In genomic region chr1:201481761-201482493, GRCh38 we compare ENCODE assay signal across 8 cellular contexts. TPM values are rescaled to one million over a fixed set of nuclear protein-coding genes. Genes with fewer than 3 reads are reported as not detected.
DNase-seq lines count a peak whose midpoint lies in the region; ATAC-seq lines count a peak whose summit lies in the region.

No MANE protein-coding gene starts in this region.

- peak; percentile 66 for ATAC-seq in GM18909 (IDR thresholded peaks at IDR 0.05; ENCODE audit: poor library complexity, unreplicated experiment)
- peak; percentile 81 for ATAC-seq in HG03159 (IDR thresholded peaks at IDR 0.05; ENCODE audit: unreplicated experiment)
- ATAC-seq in left colon, result peak; percentile 68

- peak overlapping the region; percentile 96 for H3K27ac ChIP-seq in cingulate gyrus (ENCODE audit: low read depth, low read length)

- intact Hi-C loops in left colon (cut with DNase I, micrococcal nuclease), result no loop called here

- DNase-seq in AG20443 (ENCODE audit: low spot score) (peak; percentile 89), NCI-H446 treated with DMSO at 0.1 percent for 48 hours (lab: John Stamatoyannopoulos, UW) (peak; percentile 46), left colon (peak; percentile 86 to 88)
- DNase-seq in activated CD4-positive, alpha-beta T cell treated with anti-CD3 and anti-CD28 coated beads for 4 hours, result peak; percentile 76 to 78
- peak; percentile 68 for DNase-seq in stimulated activated CD4-positive, alpha-beta T cell treated with anti-CD3 and anti-CD28 coated beads, Interleukin-2, amount 100 ng/mL, for 4 hours (ENCODE audit: low read depth)

RNA-seq across cellular contexts. Expression of gene PHLDA3, which starts 12.9 kb away (rescaled TPM):
- 10 to 100 TPM; 13.1 to 19.3 TPM for total RNA-seq in left colon

RNA-seq across cellular contexts. Expression of gene CSRP1, which starts 25.0 kb away (rescaled TPM):
- 100 to 1,000 TPM; 131 to 355 TPM for total RNA-seq in left colon

RNA-seq across cellular contexts. Expression of gene NAV1, which starts 57.0 kb away (rescaled TPM):
- total RNA-seq in left colon, result 10 to 100 TPM; 13.6 to 25.1 TPM

Comparison
In these comparisons a context has a peak if more than half of its experiments do, and no peak if none do; other contexts are left out.
1. Peak in every context shown above with its lines: DNase-seq, ATAC-seq and H3K27ac ChIP-seq.